Comparison of ENCODE assay signal across 1 cellular context in the genomic region with DNA sequence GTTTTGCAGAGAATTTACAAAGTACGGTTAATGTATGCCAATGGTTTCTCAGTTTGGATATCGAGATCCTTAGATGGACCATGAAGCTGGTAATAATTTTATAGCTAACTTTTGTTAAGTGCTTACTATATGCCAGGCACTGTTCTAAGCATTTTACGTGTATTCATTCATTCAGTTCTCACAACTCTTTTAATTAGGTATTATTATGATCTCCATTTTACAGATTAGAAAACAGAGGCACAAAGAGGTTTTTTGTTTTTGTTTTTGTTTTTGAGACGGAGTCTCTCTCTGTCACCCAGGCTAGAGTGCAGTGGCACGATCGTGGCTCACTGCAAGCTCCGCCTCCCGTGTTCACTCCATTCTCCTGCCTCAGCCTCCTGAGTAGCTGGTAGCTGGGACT.
TF ChIP-seq lines count a peak whose summit lies in the region.

No MANE protein-coding gene starts in this region.

TF ChIP-seq in HepG2, 621 proteins besides CTCF, POLR2A, EP300 and RAD21:
- TF ChIP-seq, protein P1, sequence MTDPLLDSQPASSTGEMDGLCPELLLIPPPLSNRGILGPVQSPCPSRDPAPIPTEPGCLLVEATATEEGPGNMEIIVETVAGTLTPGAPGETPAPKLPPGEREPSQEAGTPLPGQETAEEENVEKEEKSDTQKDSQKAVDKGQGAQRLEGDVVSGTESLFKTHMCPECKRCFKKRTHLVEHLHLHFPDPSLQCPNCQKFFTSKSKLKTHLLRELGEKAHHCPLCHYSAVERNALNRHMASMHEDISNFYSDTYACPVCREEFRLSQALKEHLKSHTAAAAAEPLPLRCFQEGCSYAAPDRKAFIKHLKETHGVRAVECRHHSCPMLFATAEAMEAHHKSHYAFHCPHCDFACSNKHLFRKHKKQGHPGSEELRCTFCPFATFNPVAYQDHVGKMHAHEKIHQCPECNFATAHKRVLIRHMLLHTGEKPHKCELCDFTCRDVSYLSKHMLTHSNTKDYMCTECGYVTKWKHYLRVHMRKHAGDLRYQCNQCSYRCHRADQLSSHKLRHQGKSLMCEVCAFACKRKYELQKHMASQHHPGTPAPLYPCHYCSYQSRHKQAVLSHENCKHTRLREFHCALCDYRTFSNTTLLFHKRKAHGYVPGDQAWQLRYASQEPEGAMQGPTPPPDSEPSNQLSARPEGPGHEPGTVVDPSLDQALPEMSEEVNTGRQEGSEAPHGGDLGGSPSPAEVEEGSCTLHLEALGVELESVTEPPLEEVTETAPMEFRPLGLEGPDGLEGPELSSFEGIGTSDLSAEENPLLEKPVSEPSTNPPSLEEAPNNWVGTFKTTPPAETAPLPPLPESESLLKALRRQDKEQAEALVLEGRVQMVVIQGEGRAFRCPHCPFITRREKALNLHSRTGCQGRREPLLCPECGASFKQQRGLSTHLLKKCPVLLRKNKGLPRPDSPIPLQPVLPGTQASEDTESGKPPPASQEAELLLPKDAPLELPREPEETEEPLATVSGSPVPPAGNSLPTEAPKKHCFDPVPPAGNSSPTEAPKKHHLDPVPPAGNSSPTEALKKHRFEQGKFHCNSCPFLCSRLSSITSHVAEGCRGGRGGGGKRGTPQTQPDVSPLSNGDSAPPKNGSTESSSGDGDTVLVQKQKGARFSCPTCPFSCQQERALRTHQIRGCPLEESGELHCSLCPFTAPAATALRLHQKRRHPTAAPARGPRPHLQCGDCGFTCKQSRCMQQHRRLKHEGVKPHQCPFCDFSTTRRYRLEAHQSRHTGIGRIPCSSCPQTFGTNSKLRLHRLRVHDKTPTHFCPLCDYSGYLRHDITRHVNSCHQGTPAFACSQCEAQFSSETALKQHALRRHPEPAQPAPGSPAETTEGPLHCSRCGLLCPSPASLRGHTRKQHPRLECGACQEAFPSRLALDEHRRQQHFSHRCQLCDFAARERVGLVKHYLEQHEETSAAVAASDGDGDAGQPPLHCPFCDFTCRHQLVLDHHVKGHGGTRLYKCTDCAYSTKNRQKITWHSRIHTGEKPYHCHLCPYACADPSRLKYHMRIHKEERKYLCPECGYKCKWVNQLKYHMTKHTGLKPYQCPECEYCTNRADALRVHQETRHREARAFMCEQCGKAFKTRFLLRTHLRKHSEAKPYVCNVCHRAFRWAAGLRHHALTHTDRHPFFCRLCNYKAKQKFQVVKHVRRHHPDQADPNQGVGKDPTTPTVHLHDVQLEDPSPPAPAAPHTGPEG (CRISPR knock-in tag; IDR thresholded peaks at IDR 0.05), result no peak
- TF ChIP-seq ZNF629 (CRISPR knock-in tag; conservative IDR thresholded peaks at IDR 0.05), result peak; percentile 65
